Comparison of ENCODE assay signal across 10 cellular contexts in the genomic region with DNA sequence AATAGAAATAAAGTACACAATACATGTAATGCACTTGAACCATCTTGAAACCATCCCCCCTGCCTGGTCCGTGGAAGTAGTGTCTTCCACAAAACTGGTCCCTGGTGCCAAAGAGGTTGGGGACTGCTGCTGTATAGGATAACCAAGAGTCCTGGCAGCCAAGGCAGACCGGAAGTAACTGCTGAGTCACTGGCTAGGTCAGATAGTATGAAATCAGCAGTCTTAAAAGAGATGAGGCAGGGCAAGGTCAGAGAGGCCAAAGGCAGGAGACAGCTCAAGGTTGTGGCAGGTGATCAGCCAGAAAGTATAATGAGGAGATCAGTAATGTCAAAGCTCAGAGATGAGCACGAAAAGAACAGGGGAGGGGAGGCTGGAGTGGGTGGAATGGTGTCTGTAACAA.
A peak's percentile ranks its signal among the peaks of the same experiment; 100 is the strongest.
DNase-seq lines count a peak whose midpoint lies in the region; ATAC-seq and TF ChIP-seq lines count a peak whose summit lies in the region.
"Had no signal": no experiment of that assay in that cellular context is flagged by ENCODE, and none has a peak within 500 bp of the region (broad histone marks: within the 10 kb centered on the region; RNA-seq: fewer than 3 reads in every experiment).

No MANE protein-coding gene starts in this region.

- no peaks in the 10 kb centered on the region for H3K27me3 Mint-ChIP-seq in chondrocyte (ENCODE audit: low read depth)

- H3K27ac Mint-ChIP-seq in chondrocyte (ENCODE audit: unreplicated experiment) = no peak overlapping the region

- H3K36me3 ChIP-seq in GM23248 (ENCODE audit: low read depth) (no peaks in the 10 kb centered on the region), fibroblast of lung (ENCODE audit: control insufficient read depth, insufficient read depth, low read length) (no peaks in the 10 kb centered on the region)

- no peak overlapping the region for H3K9ac ChIP-seq in GM23248
- no peak overlapping the region for H3K9ac ChIP-seq in fibroblast of lung (ENCODE audit: insufficient read depth, low read length)

- H3K9me3 ChIP-seq in GM23248 (ENCODE audit: low read depth) = no peaks in the 10 kb centered on the region
- H3K9me3 ChIP-seq in fibroblast of lung (ENCODE audit: control insufficient read depth, insufficient read depth, low read depth, low read length) = no peaks in the 10 kb centered on the region

- peaks cover 8% of the 10 kb centered on the region for H3K4me1 Mint-ChIP-seq in chondrocyte (ENCODE audit: low read depth)

- H3K4me3 ChIP-seq in GM23248 (no peak overlapping the region), fibroblast of lung (replicated peaks in 1 of 4; ENCODE audit: control extremely low read depth in 1 of 4, insufficient read depth in 1 of 4, low read depth in 3 of 4, low read length in 4 of 4) (no peak overlapping the region)

- H3K9me3 Mint-ChIP-seq in chondrocyte (ENCODE audit: low read depth) = peaks cover 3% of the 10 kb centered on the region
- H3K9me3 Mint-ChIP-seq: CD14-positive monocyte, naive B cell had no signal

- H3K4me1 ChIP-seq in GM23248 (ENCODE audit: insufficient read depth) (no peaks in the 10 kb centered on the region), fibroblast of lung (ENCODE audit: control insufficient read depth, extremely low read depth, insufficient read depth, low read length) (peaks cover 2% of the 10 kb centered on the region)

- WGBS in GM23248 (ENCODE audit: low coverage in 1 of 2, low lambda C conversion rate in 2 of 2, missing lambda C conversion rate in 2 of 2), 2 experiments = 35 to 39% methylated on average over 3 of the region's 3 CpGs

- TF ChIP-seq CTCF in fibroblast of lung (conservative IDR thresholded peaks at IDR 0.05 in 1 of 2, IDR thresholded peaks at IDR 0.05 in 1 of 2; ENCODE audit: low read depth in 1 of 2, low read length in 2 of 2) (no peak), chondrocyte (IDR thresholded peaks at IDR 0.05) (no peak)

- no peak overlapping the region for H3K4me3 Mint-ChIP-seq in chondrocyte (ENCODE audit: unreplicated experiment)
- H3K4me3 Mint-ChIP-seq: CD14-positive monocyte, naive B cell had no signal

- no peaks in the 10 kb centered on the region for H3K9me2 ChIP-seq in GM23248 (ENCODE audit: insufficient read depth)

- no peak for ATAC-seq in sciatic nerve

- no peaks in the 10 kb centered on the region for H3K27me3 ChIP-seq in GM23248 (replicated peaks; ENCODE audit: insufficient read depth)
- no peaks in the 10 kb centered on the region for H3K27me3 ChIP-seq in fibroblast of lung (ENCODE audit: control insufficient read depth, insufficient read depth, low read length)

- no peaks in the 10 kb centered on the region for H3K36me3 Mint-ChIP-seq in chondrocyte (ENCODE audit: low read depth)
- H3K36me3 Mint-ChIP-seq: CD14-positive monocyte, naive B cell had no signal

- in situ Hi-C loops in GM23248 (cut with MboI) = no loop called here

- H3K4me2 ChIP-seq in GM23248 (ENCODE audit: unreplicated experiment) (no peak overlapping the region), fibroblast of lung (ENCODE audit: extremely low read depth, insufficient read depth, low read length) (no peak overlapping the region)

- intact Hi-C loops in sciatic nerve (cut with DNase I) = no loop called here

- no peaks in the 10 kb centered on the region for H3F3A ChIP-seq in GM23248 (ENCODE audit: insufficient read depth)

- H3K27ac ChIP-seq in GM23248 = no peak overlapping the region
- no peak overlapping the region for H3K27ac ChIP-seq in fibroblast of lung (ENCODE audit: insufficient read depth, low read length)

- H4K20me1 ChIP-seq in GM23248 (ENCODE audit: insufficient read depth) (no peaks in the 10 kb centered on the region), fibroblast of lung (ENCODE audit: control insufficient read depth, extremely low read depth, insufficient read depth, low read length) (no peaks in the 10 kb centered on the region)

- DNase-seq in AG20443 (ENCODE audit: low spot score) (peak; percentile 18), GM23248 (peak; percentile 47), NOMO-1 treated with DMSO at 0.1 percent for 48 hours (lab: John Stamatoyannopoulos, UW; ENCODE audit: unreplicated experiment) (peak; percentile 14), fibroblast of lung (ENCODE audit: low read depth in 2 of 2) (peak; percentile 5 to 43), NCI-H187 treated with DMSO at 0.1 percent for 48 hours (lab: John Stamatoyannopoulos, UW) (no peak), superior temporal gyrus (ENCODE audit: extremely low spot score) (no peak), chondrocyte (ENCODE audit: low spot score) (no peak), sciatic nerve (ENCODE audit: low spot score) (no peak)
- DNase-seq: naive B cell had no signal

- H3K79me2 ChIP-seq in GM23248 (ENCODE audit: insufficient read depth) (no peaks in the 10 kb centered on the region), fibroblast of lung (ENCODE audit: control insufficient read depth, insufficient read depth, low read length) (no peaks in the 10 kb centered on the region)

- no peak overlapping the region for H2AFZ ChIP-seq in GM23248
- no peak overlapping the region for H2AFZ ChIP-seq in fibroblast of lung (ENCODE audit: low read length)

Comparison
In these comparisons a context has a peak if more than half of its experiments do, and no peak if none do; other contexts are left out.
1. DNase-seq: peak in AG20443 (single experiment), GM23248 (single experiment), NOMO-1 treated with DMSO at 0.1 percent for 48 hours (single experiment) and fibroblast of lung (2 of 2); none in NCI-H187 treated with DMSO at 0.1 percent for 48 hours (single experiment), superior temporal gyrus (single experiment), chondrocyte (single experiment) and sciatic nerve (single experiment).